Comparison of ENCODE assay signal across 1 cellular context in the genomic region with DNA sequence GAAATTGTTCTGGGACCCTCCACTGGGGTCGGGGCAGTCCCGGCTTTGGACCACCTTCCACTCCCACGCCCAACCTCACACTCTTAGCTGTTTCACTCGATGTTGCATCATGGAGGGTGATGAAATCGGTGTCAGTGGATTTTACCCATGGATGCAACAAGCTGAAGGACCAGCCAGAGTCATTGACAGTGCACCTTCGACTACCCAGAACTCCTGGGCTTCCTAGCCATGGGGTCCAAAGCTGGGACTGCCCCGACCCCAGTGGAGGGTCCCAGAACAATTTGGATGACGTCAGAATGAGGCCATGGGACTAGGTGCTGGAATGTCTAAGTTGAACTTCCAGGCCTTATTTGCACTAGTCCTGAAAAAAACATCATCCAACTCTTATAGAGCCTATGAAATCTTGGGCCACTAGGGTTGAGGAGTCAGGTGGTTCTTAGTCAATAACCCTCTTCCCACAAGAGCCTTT.
TF ChIP-seq lines count a peak whose summit lies in the region.

No MANE protein-coding gene starts in this region.

TF ChIP-seq in K562, 482 proteins besides CTCF, POLR2A, EP300 and RAD21 (continued from another document and continues in another):
- TF ChIP-seq ZNF766 (CRISPR knock-in tag; conservative IDR thresholded peaks at IDR 0.05): peak; percentile 65; the same call in 1 of the 2 replicates
- no peak for TF ChIP-seq SIN3A (IDR thresholded peaks at IDR 0.05; ENCODE audit: borderline replicate concordance in 2 of 2, control insufficient read depth in 1 of 2, low read depth in 2 of 2, low read length in 2 of 2)
- TF ChIP-seq, protein P1, sequence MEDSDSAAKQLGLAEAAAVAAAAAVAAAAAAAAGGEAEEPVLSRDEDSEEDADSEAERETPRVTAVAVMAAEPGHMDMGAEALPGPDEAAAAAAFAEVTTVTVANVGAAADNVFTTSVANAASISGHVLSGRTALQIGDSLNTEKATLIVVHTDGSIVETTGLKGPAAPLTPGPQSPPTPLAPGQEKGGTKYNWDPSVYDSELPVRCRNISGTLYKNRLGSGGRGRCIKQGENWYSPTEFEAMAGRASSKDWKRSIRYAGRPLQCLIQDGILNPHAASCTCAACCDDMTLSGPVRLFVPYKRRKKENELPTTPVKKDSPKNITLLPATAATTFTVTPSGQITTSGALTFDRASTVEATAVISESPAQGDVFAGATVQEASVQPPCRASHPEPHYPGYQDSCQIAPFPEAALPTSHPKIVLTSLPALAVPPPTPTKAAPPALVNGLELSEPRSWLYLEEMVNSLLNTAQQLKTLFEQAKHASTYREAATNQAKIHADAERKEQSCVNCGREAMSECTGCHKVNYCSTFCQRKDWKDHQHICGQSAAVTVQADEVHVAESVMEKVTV (CRISPR knock-in tag; IDR thresholded peaks at IDR 0.05): 0 out of 2 replicates have a peak, but pooled peaks have one; percentile 12
- TF ChIP-seq ARHGAP35 (IDR thresholded peaks at IDR 0.05; ENCODE audit: partially characterized antibody): no peak
- TF ChIP-seq CBX5 (IDR thresholded peaks at IDR 0.05; ENCODE audit: borderline replicate concordance, low read depth): no peak
- 0 out of 4 replicates have a peak, but pooled peaks of 1 of the 2 experiments have one; percentile 27 for TF ChIP-seq ZNF318 (IDR thresholded peaks at IDR 0.05; ENCODE audit: borderline replicate concordance in 1 of 2, low read depth in 1 of 2)
- no peak for TF ChIP-seq E4F1 (CRISPR knock-in tag; IDR thresholded peaks at IDR 0.05; ENCODE audit: borderline replicate concordance)
- no peak for TF ChIP-seq SRSF3 (IDR thresholded peaks at IDR 0.05; ENCODE audit: insufficient read depth, low read length)
- TF ChIP-seq, protein P2, sequence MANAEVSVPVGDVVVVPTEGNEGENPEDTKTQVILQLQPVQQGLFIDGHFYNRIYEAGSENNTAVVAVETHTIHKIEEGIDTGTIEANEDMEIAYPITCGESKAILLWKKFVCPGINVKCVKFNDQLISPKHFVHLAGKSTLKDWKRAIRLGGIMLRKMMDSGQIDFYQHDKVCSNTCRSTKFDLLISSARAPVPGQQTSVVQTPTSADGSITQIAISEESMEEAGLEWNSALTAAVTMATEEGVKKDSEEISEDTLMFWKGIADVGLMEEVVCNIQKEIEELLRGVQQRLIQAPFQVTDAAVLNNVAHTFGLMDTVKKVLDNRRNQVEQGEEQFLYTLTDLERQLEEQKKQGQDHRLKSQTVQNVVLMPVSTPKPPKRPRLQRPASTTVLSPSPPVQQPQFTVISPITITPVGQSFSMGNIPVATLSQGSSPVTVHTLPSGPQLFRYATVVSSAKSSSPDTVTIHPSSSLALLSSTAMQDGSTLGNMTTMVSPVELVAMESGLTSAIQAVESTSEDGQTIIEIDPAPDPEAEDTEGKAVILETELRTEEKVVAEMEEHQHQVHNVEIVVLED (CRISPR knock-in tag; IDR thresholded peaks at IDR 0.05): peak; percentile 17; the same call in 1 of the 2 replicates
- TF ChIP-seq, protein P3, sequence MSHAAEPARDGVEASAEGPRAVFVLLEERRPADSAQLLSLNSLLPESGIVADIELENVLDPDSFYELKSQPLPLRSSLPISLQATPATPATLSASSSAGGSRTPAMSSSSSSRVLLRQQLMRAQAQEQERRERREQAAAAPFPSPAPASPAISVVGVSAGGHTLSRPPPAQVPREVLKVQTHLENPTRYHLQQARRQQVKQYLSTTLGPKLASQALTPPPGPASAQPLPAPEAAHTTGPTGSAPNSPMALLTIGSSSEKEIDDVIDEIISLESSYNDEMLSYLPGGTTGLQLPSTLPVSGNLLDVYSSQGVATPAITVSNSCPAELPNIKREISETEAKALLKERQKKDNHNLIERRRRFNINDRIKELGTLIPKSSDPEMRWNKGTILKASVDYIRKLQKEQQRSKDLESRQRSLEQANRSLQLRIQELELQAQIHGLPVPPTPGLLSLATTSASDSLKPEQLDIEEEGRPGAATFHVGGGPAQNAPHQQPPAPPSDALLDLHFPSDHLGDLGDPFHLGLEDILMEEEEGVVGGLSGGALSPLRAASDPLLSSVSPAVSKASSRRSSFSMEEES (CRISPR knock-in tag; IDR thresholded peaks at IDR 0.05): no peak
- TF ChIP-seq, protein P4, sequence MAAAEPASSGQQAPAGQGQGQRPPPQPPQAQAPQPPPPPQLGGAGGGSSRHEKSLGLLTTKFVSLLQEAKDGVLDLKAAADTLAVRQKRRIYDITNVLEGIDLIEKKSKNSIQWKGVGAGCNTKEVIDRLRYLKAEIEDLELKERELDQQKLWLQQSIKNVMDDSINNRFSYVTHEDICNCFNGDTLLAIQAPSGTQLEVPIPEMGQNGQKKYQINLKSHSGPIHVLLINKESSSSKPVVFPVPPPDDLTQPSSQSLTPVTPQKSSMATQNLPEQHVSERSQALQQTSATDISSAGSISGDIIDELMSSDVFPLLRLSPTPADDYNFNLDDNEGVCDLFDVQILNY (CRISPR knock-in tag; IDR thresholded peaks at IDR 0.05): no peak
- no peak for TF ChIP-seq ZNF695 (CRISPR knock-in tag; IDR thresholded peaks at IDR 0.05)
- TF ChIP-seq MED1 (CRISPR knock-in tag; IDR thresholded peaks at IDR 0.05; ENCODE audit: borderline replicate concordance): no peak
- TF ChIP-seq, protein P5, sequence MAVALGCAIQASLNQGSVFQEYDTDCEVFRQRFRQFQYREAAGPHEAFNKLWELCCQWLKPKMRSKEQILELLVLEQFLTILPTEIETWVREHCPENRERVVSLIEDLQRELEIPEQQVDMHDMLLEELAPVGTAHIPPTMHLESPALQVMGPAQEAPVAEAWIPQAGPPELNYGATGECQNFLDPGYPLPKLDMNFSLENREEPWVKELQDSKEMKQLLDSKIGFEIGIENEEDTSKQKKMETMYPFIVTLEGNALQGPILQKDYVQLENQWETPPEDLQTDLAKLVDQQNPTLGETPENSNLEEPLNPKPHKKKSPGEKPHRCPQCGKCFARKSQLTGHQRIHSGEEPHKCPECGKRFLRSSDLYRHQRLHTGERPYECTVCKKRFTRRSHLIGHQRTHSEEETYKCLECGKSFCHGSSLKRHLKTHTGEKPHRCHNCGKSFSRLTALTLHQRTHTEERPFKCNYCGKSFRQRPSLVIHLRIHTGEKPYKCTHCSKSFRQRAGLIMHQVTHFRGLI (CRISPR knock-in tag; IDR thresholded peaks at IDR 0.05): no peak
- TF ChIP-seq BMI1 (IDR thresholded peaks at IDR 0.05; ENCODE audit: low read length): no peak
- TF ChIP-seq HMG20B (CRISPR knock-in tag; IDR thresholded peaks at IDR 0.05): 0 out of 2 replicates have a peak, but pooled peaks have one; percentile 27
- peak; percentile 78; the same call in 1 of the 2 replicates for TF ChIP-seq KLF6 (CRISPR knock-in tag; IDR thresholded peaks at IDR 0.05; ENCODE audit: borderline replicate concordance)
- TF ChIP-seq NFRKB (IDR thresholded peaks at IDR 0.05; ENCODE audit: low read depth): no peak; the same call in 1 of the 2 replicates
- no peak for TF ChIP-seq SP2 (IDR thresholded peaks at IDR 0.05; ENCODE audit: extremely low read depth, low read depth, low read length, poor library complexity, severe bottlenecking)
- TF ChIP-seq E2F6 (IDR thresholded peaks at IDR 0.05; ENCODE audit: borderline replicate concordance in 1 of 2, extremely low read depth in 1 of 2, insufficient read depth in 1 of 2, insufficient read length in 1 of 2, low read depth in 1 of 2, low read length in 1 of 2, poor library complexity in 1 of 2, severe bottlenecking in 1 of 2): no peak
- TF ChIP-seq PTTG1 (tag; IDR thresholded peaks at IDR 0.05; ENCODE audit: low read depth): 0 out of 2 replicates have a peak, but pooled peaks have one; percentile 37
- TF ChIP-seq CBFB (CRISPR knock-in tag; IDR thresholded peaks at IDR 0.05): no peak
- no peak for TF ChIP-seq BRF2 (IDR thresholded peaks at IDR 0.05; ENCODE audit: borderline replicate concordance, insufficient read depth, insufficient read length)
- TF ChIP-seq BRF1 (IDR thresholded peaks at IDR 0.05; ENCODE audit: borderline replicate concordance, extremely low read depth, insufficient read length): no peak
- TF ChIP-seq MBD2 (IDR thresholded peaks at IDR 0.05; ENCODE audit: borderline replicate concordance, low read depth): no peak
- no peak for TF ChIP-seq ZNF830 (CRISPR knock-in tag; IDR thresholded peaks at IDR 0.05)
- no peak for TF ChIP-seq RBM15 (IDR thresholded peaks at IDR 0.05; ENCODE audit: insufficient read depth, low read length)
- no peak for TF ChIP-seq CC2D1A (IDR thresholded peaks at IDR 0.05)
- TF ChIP-seq PTRF (tag; IDR thresholded peaks at IDR 0.05): no peak
- no peak for TF ChIP-seq GTF2F1 (IDR thresholded peaks at IDR 0.05; ENCODE audit: low read depth, low read length)
- TF ChIP-seq TAF1 (IDR thresholded peaks at IDR 0.05; ENCODE audit: control insufficient read depth, extremely low read depth, insufficient read depth, low read length, severe bottlenecking): no peak
- TF ChIP-seq ZBTB1 (CRISPR knock-in tag; IDR thresholded peaks at IDR 0.05; ENCODE audit: borderline replicate concordance, low read depth): no peak
- TF ChIP-seq RAD51 (IDR thresholded peaks at IDR 0.05; ENCODE audit: borderline replicate concordance, low read depth): no peak
- TF ChIP-seq TAL1 (IDR thresholded peaks at IDR 0.05): no peak
- no peak for TF ChIP-seq ZNF780A (CRISPR knock-in tag; IDR thresholded peaks at IDR 0.05)
- TF ChIP-seq ZFP1 (CRISPR knock-in tag; IDR thresholded peaks at IDR 0.05): 0 out of 2 replicates have a peak, but pooled peaks have one; percentile 4
- TF ChIP-seq ZNF232 (CRISPR knock-in tag; IDR thresholded peaks at IDR 0.05): no peak
